In genomic region chr3:141331370-141332318, GRCh38 we compare ENCODE assay signal across 9 cellular contexts. TPM values are rescaled to one million over a fixed set of nuclear protein-coding genes. Genes with fewer than 3 reads are reported as not detected.
DNase-seq lines count a peak whose midpoint lies in the region; ATAC-seq, FAIRE-seq and TF ChIP-seq lines count a peak whose summit lies in the region.
"Had no signal": no experiment of that assay in that cellular context is flagged by ENCODE, and none has a peak within 500 bp of the region (broad histone marks: within the 10 kb centered on the region; RNA-seq: fewer than 3 reads in every experiment).

No MANE protein-coding gene starts in this region.

- TF ChIP-seq CTCF in foreskin keratinocyte (conservative IDR thresholded peaks at IDR 0.05) = no peak
- TF ChIP-seq CTCF in testis (IDR thresholded peaks at IDR 0.05) = no peak

- no peak overlapping the region for H3K27ac ChIP-seq in foreskin keratinocyte
- no peak overlapping the region for H3K27ac ChIP-seq in testis

- no peaks in the 10 kb centered on the region for H3K9me3 ChIP-seq in testis
- H3K9me3 ChIP-seq: tibial nerve had no signal

- DNase-seq in RCC 7860 (ENCODE audit: low spot score) (peak; percentile 100), foreskin keratinocyte (peak; percentile 72 to 89), skeletal muscle cell (ENCODE audit: low read depth) (peak; percentile 97), testis (no peak), NCI-H187 (lab: John Stamatoyannopoulos, UW) (no peak), GM19238 (ENCODE audit: insufficient read length, low spot score) (no peak)

- intact Hi-C loops in testis (cut with DNase I; ENCODE audit: low total_unique reads) = no loop called here

- H3K27me3 ChIP-seq in foreskin keratinocyte = no peaks in the 10 kb centered on the region
- no peaks in the 10 kb centered on the region for H3K27me3 ChIP-seq in testis
- H3K27me3 ChIP-seq: tibial nerve had no signal

- TF ChIP-seq POLR2A in testis (IDR thresholded peaks at IDR 0.05) = no peak

- peak; percentile 47 for ATAC-seq in GM19452 (IDR thresholded peaks at IDR 0.05; ENCODE audit: unreplicated experiment)
- peak; percentile 95 for ATAC-seq in foreskin keratinocyte
- no peak for ATAC-seq in HG02884 (IDR thresholded peaks at IDR 0.05; ENCODE audit: unreplicated experiment)

- no peak overlapping the region for H3K4me3 ChIP-seq in skeletal muscle cell (ENCODE audit: low read depth, low read length)
- H3K4me3 ChIP-seq in testis = no peak overlapping the region
- H3K4me3 ChIP-seq: tibial nerve had no signal

- peak; percentile 97 for FAIRE-seq in RCC 7860 (lab: Jason Lieb, UNC)

- 81 to 82% methylated on average over 9 of the region's 9 CpGs for WGBS in testis, 2 donors

- no peaks in the 10 kb centered on the region for H3K36me3 ChIP-seq in testis (ENCODE audit: low read depth, missing control alignments)
- H3K36me3 ChIP-seq: tibial nerve had no signal

- H3K4me1 ChIP-seq in foreskin keratinocyte (no peaks in the 10 kb centered on the region), testis (no peaks in the 10 kb centered on the region)

RNA-seq across cellular contexts. Expression of gene ZBTB38, which starts 36.7 kb away (rescaled TPM):
- total RNA-seq in foreskin keratinocyte (58.0 and 59.5 TPM in 2 replicates), testis (100 to 1,000 TPM; 131 to 167 TPM)
- polyA plus RNA-seq in foreskin keratinocyte (5.0 and 5.8 TPM in 2 replicates), testis (ENCODE audit: insufficient read depth, low read depth, low replicate concordance) (66.7 TPM)

Comparison
In these comparisons a context has a peak if more than half of its experiments do, and no peak if none do; other contexts are left out.
1. DNase-seq: peak in RCC 7860 (single experiment), foreskin keratinocyte (2 of 2) and skeletal muscle cell (single experiment); none in testis (single experiment), NCI-H187 (0 of 2) and GM19238 (single experiment).